ENCODE assay signal across 8 cellular contexts in genomic region chr5:150066901-150067396, GRCh38. TPM values are rescaled to one million over a fixed set of nuclear protein-coding genes. Genes with fewer than 3 reads are reported as not detected.
DNase-seq lines count a peak whose midpoint lies in the region; ATAC-seq and TF ChIP-seq lines count a peak whose summit lies in the region.
"Had no signal": no experiment of that assay in that cellular context is flagged by ENCODE, and none has a peak within 500 bp of the region (broad histone marks: within the 10 kb centered on the region; RNA-seq: fewer than 3 reads in every experiment).

No MANE protein-coding gene starts in this region.

- H3K36me3 ChIP-seq in neural progenitor cell: no peaks in the 10 kb centered on the region

- H3K9me3 ChIP-seq in neural progenitor cell (ENCODE audit: low read depth): no peaks in the 10 kb centered on the region

- no peak overlapping the region for H3K27ac ChIP-seq in neural progenitor cell

- no peak overlapping the region for H3K4me3 ChIP-seq in neural progenitor cell

- no peak for TF ChIP-seq CTCF in neural progenitor cell (IDR thresholded peaks at IDR 0.05)

- peaks cover 15% of the 10 kb centered on the region for H3K4me1 ChIP-seq in neural progenitor cell

- H3K27me3 ChIP-seq in neural progenitor cell: no peaks in the 10 kb centered on the region

- no peaks in the 10 kb centered on the region for H3K9me3 Mint-ChIP-seq in activated T-helper 17 cell treated with anti-CD3 and anti-CD28 coated beads, Interleukin-2, amount 50 U/mL, for 72 hours
- H3K9me3 Mint-ChIP-seq in neural progenitor cell: no peaks in the 10 kb centered on the region
- H3K9me3 Mint-ChIP-seq in immature natural killer cell: no peaks in the 10 kb centered on the region

- no peaks in the 10 kb centered on the region for H4K20me1 ChIP-seq in neural progenitor cell (ENCODE audit: low read depth)

- no peak for DNase-seq in neural progenitor cell (ENCODE audit: low spot score)
- no peak for DNase-seq in immature natural killer cell
- no peak for DNase-seq in ureter (ENCODE audit: low spot score)
- DNase-seq in NCI-H446 (lab: John Stamatoyannopoulos, UW): no peak
- DNase-seq: NCI-H526 treated with DMSO at 0.1 percent for 48 hours had no signal

- H3K27me3 Mint-ChIP-seq in activated T-helper 17 cell treated with anti-CD3 and anti-CD28 coated beads, Interleukin-2, amount 50 U/mL, for 72 hours: no peaks in the 10 kb centered on the region
- H3K27me3 Mint-ChIP-seq in neural progenitor cell (ENCODE audit: insufficient read depth, low read depth) (no peaks in the 10 kb centered on the region), immature natural killer cell (ENCODE audit: low read depth in 3 of 3) (peaks cover 3 to 7% (median 5%) of the 10 kb centered on the region in 3 donors)

- H3K36me3 Mint-ChIP-seq in activated T-helper 17 cell treated with anti-CD3 and anti-CD28 coated beads, Interleukin-2, amount 50 U/mL, for 72 hours (ENCODE audit: low read depth): no peaks in the 10 kb centered on the region
- H3K36me3 Mint-ChIP-seq in neural progenitor cell (no peaks in the 10 kb centered on the region), immature natural killer cell (no peaks in the 10 kb centered on the region)

- H3K79me2 ChIP-seq in neural progenitor cell (ENCODE audit: low read depth): no peaks in the 10 kb centered on the region

- H3K27ac Mint-ChIP-seq in activated T-helper 17 cell treated with anti-CD3 and anti-CD28 coated beads, Interleukin-2, amount 50 U/mL, for 72 hours: peak overlapping the region; percentile 87
- H3K27ac Mint-ChIP-seq in neural progenitor cell (no peak overlapping the region), immature natural killer cell (no peak overlapping the region)

- peaks cover 6% of the 10 kb centered on the region for H3K4me1 Mint-ChIP-seq in activated T-helper 17 cell treated with anti-CD3 and anti-CD28 coated beads, Interleukin-2, amount 50 U/mL, for 72 hours
- H3K4me1 Mint-ChIP-seq in neural progenitor cell (peaks cover 18% of the 10 kb centered on the region), immature natural killer cell (peaks cover 0 to 3% of the 10 kb centered on the region in 2 donors)

- ATAC-seq in GM18511 (IDR thresholded peaks at IDR 0.05; ENCODE audit: unreplicated experiment): peak; percentile 69
- ATAC-seq in HG03442 (IDR thresholded peaks at IDR 0.05; ENCODE audit: unreplicated experiment): peak; percentile 66
- peak; percentile 92 for ATAC-seq in activated T-helper 17 cell treated with anti-CD3 and anti-CD28 coated beads, Interleukin-2, amount 50 U/mL, for 72 hours (replicated peaks)

- H3K4me3 Mint-ChIP-seq in activated T-helper 17 cell treated with anti-CD3 and anti-CD28 coated beads, Interleukin-2, amount 50 U/mL, for 72 hours: peak overlapping the region; percentile 35
- H3K4me3 Mint-ChIP-seq in neural progenitor cell: peak overlapping the region; percentile 67
- no peak overlapping the region for H3K4me3 Mint-ChIP-seq in immature natural killer cell

- H3F3A ChIP-seq in neural progenitor cell (ENCODE audit: low read depth): no peaks in the 10 kb centered on the region

- no peak overlapping the region for H3K4me2 ChIP-seq in neural progenitor cell

- no peak overlapping the region for H2AFZ ChIP-seq in neural progenitor cell (replicated peaks)

- no peak overlapping the region for H3K9ac ChIP-seq in neural progenitor cell

RNA-seq across cellular contexts. Expression of gene CSF1R, which starts 19.4 kb away (rescaled TPM):
- 1 to 10 TPM in 1 of 2 donors, under 1 TPM in 1; 0.87 to 2.8 TPM for total RNA-seq in activated T-helper 17 cell treated with anti-CD3 and anti-CD28 coated beads, Interleukin-2, amount 50 U/mL, for 72 hours
- total RNA-seq in neural progenitor cell (ENCODE audit: low replicate concordance) (not detected in 2 replicates), ureter (16.9 TPM)
- 10 to 100 TPM in 1 of 3 donors, 1 to 10 TPM in 1, under 1 TPM in 1; 0.82 to 10.4 (median 2.5) TPM for polyA plus RNA-seq in immature natural killer cell

Comparison
In these comparisons a context has a peak if more than half of its experiments do, and no peak if none do; other contexts are left out.
1. H3K4me3 Mint-ChIP-seq: peak in activated T-helper 17 cell treated with anti-CD3 and anti-CD28 coated beads, Interleukin-2, amount 50 U/mL, for 72 hours (single experiment) and neural progenitor cell (single experiment); none in immature natural killer cell (0 of 5).
2. Peak in every context shown above with its lines, with median percentiles within 50 percentile points of each other: ATAC-seq.